Comparison of ENCODE assay signal across 8 cellular contexts in genomic region chr5:151164687-151165392, GRCh38. TPM values are rescaled to one million over a fixed set of nuclear protein-coding genes. Genes with fewer than 3 reads are reported as not detected.
DNase-seq lines count a peak whose midpoint lies in the region; ATAC-seq, FAIRE-seq and TF ChIP-seq lines count a peak whose summit lies in the region.

No MANE protein-coding gene starts in this region.

- no peaks in the 10 kb centered on the region for H3K36me3 ChIP-seq in transverse colon

- 28 to 38% methylated on average over 6 to 8 of the region's 8 CpGs for WGBS in transverse colon (ENCODE audit: low coverage in 1 of 2), 2 donors

- H3K4me3 ChIP-seq in fibroblast of villous mesenchyme (ENCODE audit: low read depth, low read length) (no peak overlapping the region), transverse colon (no peak overlapping the region)

- TF ChIP-seq EP300 in transverse colon (IDR thresholded peaks at IDR 0.05; ENCODE audit: low read depth) = no peak

- H3K27me3 ChIP-seq in transverse colon = no peaks in the 10 kb centered on the region

- no peak overlapping the region for H3K27ac ChIP-seq in transverse colon

- intact Hi-C loops in transverse colon (cut with DNase I; ENCODE audit: low total_unique reads) = loop anchor here (2.0 kb wide), 1 partner anchor 38 kb away; no protein-coding TSS in a partner anchor

- peak; percentile 45 for FAIRE-seq in RCC 7860 (lab: Jason Lieb, UNC)

- H3K4me1 ChIP-seq in transverse colon = peaks cover 0 to 6% (median 0%) of the 10 kb centered on the region in 4 donors

- ATAC-seq in GM21515 (IDR thresholded peaks at IDR 0.05; ENCODE audit: unreplicated experiment) = peak; percentile 85

- TF ChIP-seq CTCF in fibroblast of villous mesenchyme (IDR thresholded peaks at IDR 0.05; ENCODE audit: insufficient read depth, low read depth, low read length) (peak; percentile 91), transverse colon (IDR thresholded peaks at IDR 0.05) (peak; percentile 83 to 91 (median 87))

- no peaks in the 10 kb centered on the region for H3K9me3 ChIP-seq in transverse colon

- DNase-seq in DMS79 (lab: John Stamatoyannopoulos, UW) = peak; percentile 15
- peak; percentile 44 for DNase-seq in HuH-7.5 (ENCODE audit: low spot score)
- peak; percentile 56 for DNase-seq in RCC 7860 (ENCODE audit: low spot score)
- peak; percentile 52 to 64 for DNase-seq in activated T-helper 1 cell treated with anti-CD3 and anti-CD28 coated beads, Interleukin-2, amount 50 U/mL, for 16 hours (ENCODE audit: low read depth in 1 of 2, low spot score in 1 of 2)
- peak; percentile 84 for DNase-seq in fibroblast of villous mesenchyme (ENCODE audit: low read depth)
- peak; percentile 41 for DNase-seq in occipital lobe (lab: John Stamatoyannopoulos, UW)
- DNase-seq in transverse colon = peak; percentile 85

- TF ChIP-seq POLR2A in transverse colon (IDR thresholded peaks at IDR 0.05) = no peak

- in situ Hi-C loops in transverse colon (cut with MboI; ENCODE audit: low pct_ligation_motif_present in 1 of 4, low pct_unique_long_range_greater_than_20kb in 1 of 4, low sequenced_read_pairs in 3 of 4) = loop anchor here in 2 of 4 donors (5.0 kb wide), 1 partner anchor 43 kb away; no protein-coding TSS in a partner anchor

RNA-seq across cellular contexts. Expression of gene ANXA6, which starts 7.3 kb away (rescaled TPM):
- total RNA-seq in fibroblast of villous mesenchyme (501 and 537 TPM in 2 replicates), occipital lobe (74.7 TPM), transverse colon (10 to 100 TPM; 19.1 to 79.0 (median 55.3) TPM)

RNA-seq across cellular contexts. Expression of gene CCDC69, which starts 59.1 kb away (rescaled TPM):
- total RNA-seq in fibroblast of villous mesenchyme = 3.0 and 3.2 TPM in 2 replicates
- total RNA-seq in occipital lobe = 0.78 TPM
- total RNA-seq in transverse colon = 10 to 100 TPM; 37.7 to 89.2 (median 62.1) TPM

Comparison
In these comparisons a context has a peak if more than half of its experiments do, and no peak if none do; other contexts are left out.
1. DNase-seq: peak in every context shown above with its lines; median percentile 85 in transverse colon; 84 in fibroblast of villous mesenchyme; 58 in activated T-helper 1 cell treated with anti-CD3 and anti-CD28 coated beads, Interleukin-2, amount 50 U/mL, for 16 hours; 56 in RCC 7860; 44 in HuH-7.5; 41 in occipital lobe; 15 in DMS79.